18 cellular contexts compared by ENCODE assay signal in genomic region chr4:69025999-69026387, GRCh38.
"Had no signal": no experiment of that assay in that cellular context is flagged by ENCODE, and none has a peak within 500 bp of the region (broad histone marks: within the 10 kb centered on the region; RNA-seq: fewer than 3 reads in every experiment).

No MANE protein-coding gene starts in this region.

- H3K27ac Mint-ChIP-seq: activated CD8-positive, alpha-beta T cell treated with anti-CD3 and anti-CD28 coated beads, Interleukin-2, amount 10 ng/mL, durations not matched to agents 7 days and 5 days; activated naive CD4-positive, alpha-beta T cell treated with anti-CD3 and anti-CD28 coated beads, Interleukin-2, amount 50 U/mL, for 24 hours; activated T-cell treated with anti-CD3 and anti-CD28 coated beads, Interleukin-2, amount 50 U/mL, for 24 hours; activated T-helper 1 cell treated with anti-CD3 and anti-CD28 coated beads, Interleukin-12 subunit alpha, Interleukin-12 subunit beta, Interleukin-2, Interleukin-4 antibody, amounts not matched to agents 30 ng/mL and 10 ng/mL and 1 ng/mL, durations not matched to agents 14 hours and 24 hours and 36 hours; brain; T-helper 1 cell treated with Interleukin-12 subunit alpha and Interleukin-12 subunit beta and Interleukin-4 antibody, amounts not matched to agents 30 μg/mL and 1 μg/mL, for 36 hours; WTC11 had no signal

- H3K36me3 Mint-ChIP-seq: activated naive CD4-positive, alpha-beta T cell treated with anti-CD3 and anti-CD28 coated beads, Interleukin-2, amount 50 U/mL, for 24 hours; brain had no signal

- ATAC-seq: activated CD8-positive, alpha-beta T cell treated with anti-CD3 and anti-CD28 coated beads, Interleukin-2, amount 10 ng/mL, durations not matched to agents 7 days and 5 days had no signal

- H3K4me1 Mint-ChIP-seq: activated naive CD4-positive, alpha-beta T cell treated with anti-CD3 and anti-CD28 coated beads, Interleukin-2, amount 50 U/mL, for 24 hours; brain; central memory CD8-positive, alpha-beta T cell had no signal

- H3K9me3 Mint-ChIP-seq: activated naive CD4-positive, alpha-beta T cell treated with anti-CD3 and anti-CD28 coated beads, Interleukin-2, amount 50 U/mL, for 24 hours; activated T-cell treated with anti-CD3 and anti-CD28 coated beads, Interleukin-2, amount 50 U/mL, for 24 hours; activated T-helper 1 cell treated with anti-CD3 and anti-CD28 coated beads, Interleukin-12 subunit alpha, Interleukin-12 subunit beta, Interleukin-2, Interleukin-4 antibody, amounts not matched to agents 30 ng/mL and 10 ng/mL and 1 ng/mL, durations not matched to agents 14 hours and 24 hours and 36 hours; brain; T-helper 1 cell treated with Interleukin-12 subunit alpha and Interleukin-12 subunit beta and Interleukin-4 antibody, amounts not matched to agents 30 μg/mL and 1 μg/mL, for 36 hours had no signal

- H3K4me3 Mint-ChIP-seq: activated CD8-positive, alpha-beta T cell treated with anti-CD3 and anti-CD28 coated beads, Interleukin-2, amount 10 ng/mL, durations not matched to agents 7 days and 5 days; activated naive CD4-positive, alpha-beta T cell treated with anti-CD3 and anti-CD28 coated beads, Interleukin-2, amount 50 U/mL, for 24 hours; activated T-cell treated with anti-CD3 and anti-CD28 coated beads, Interleukin-2, amount 50 U/mL, for 24 hours; activated T-helper 1 cell treated with anti-CD3 and anti-CD28 coated beads, Interleukin-12 subunit alpha, Interleukin-12 subunit beta, Interleukin-2, Interleukin-4 antibody, amounts not matched to agents 30 ng/mL and 10 ng/mL and 1 ng/mL, durations not matched to agents 14 hours and 24 hours and 36 hours; brain; central memory CD8-positive, alpha-beta T cell; T-helper 1 cell treated with Interleukin-12 subunit alpha and Interleukin-12 subunit beta and Interleukin-4 antibody, amounts not matched to agents 30 μg/mL and 1 μg/mL, for 36 hours; WTC11 had no signal

- DNase-seq: activated CD4-positive, alpha-beta T cell treated with anti-CD3 and anti-CD28 coated beads for 48 hours; activated CD4-positive, alpha-beta T cell treated with anti-CD3 and anti-CD28 coated beads, Interleukin-2, amount 50 U/mL, for 4 hours; activated CD4-positive, CD25-positive, alpha-beta regulatory T cell treated with anti-CD3 and anti-CD28 coated beads, Interleukin-2, amount 50 U/mL, for 72 hours; activated CD8-positive, alpha-beta T cell treated with anti-CD3 and anti-CD28 coated beads, Interleukin-2, amount 10 ng/mL, durations not matched to agents 7 days and 5 days; activated effector memory CD4-positive, alpha-beta T cell treated with Interleukin-2 at 50 U/mL for 16 hours; activated naive CD4-positive, alpha-beta T cell; activated T-cell treated with anti-CD3 and anti-CD28 coated beads, Interleukin-2, amount 50 U/mL, for 24 hours; aorta; NCI-H1092; NCI-H1436 treated with DMSO at 0.1 percent for 48 hours; NCI-H187; SHP77 treated with DMSO at 0.1 percent for 48 hours had no signal

- H3K27me3 Mint-ChIP-seq: activated naive CD4-positive, alpha-beta T cell treated with anti-CD3 and anti-CD28 coated beads, Interleukin-2, amount 50 U/mL, for 24 hours; activated T-cell treated with anti-CD3 and anti-CD28 coated beads, Interleukin-2, amount 50 U/mL, for 24 hours; brain; central memory CD8-positive, alpha-beta T cell had no signal
